In genomic region chr1:230097370-230097769, GRCh38 we compare ENCODE assay signal across 33 cellular contexts.
"Had no signal": no experiment of that assay in that cellular context is flagged by ENCODE, and none has a peak within 500 bp of the region (broad histone marks: within the 10 kb centered on the region; RNA-seq: fewer than 3 reads in every experiment).

No MANE protein-coding gene starts in this region.

- H3K9me3 ChIP-seq: adrenal gland, ascending aorta, body of pancreas, breast epithelium had no signal

- FAIRE-seq: astrocyte, bronchial epithelial cell, colon had no signal

- H3K4me3 ChIP-seq: adrenal gland, ascending aorta, body of pancreas, breast epithelium, cardiac muscle cell had no signal

- H3K36me3 ChIP-seq: adrenal gland, brain microvascular endothelial cell, breast epithelium, cardiac muscle cell had no signal

- DNase-seq: activated effector memory CD4-positive, alpha-beta T cell treated with anti-CD3 and anti-CD28 coated beads, Interleukin-2, amount 50 U/mL, for 16 hours; activated effector memory CD4-positive, alpha-beta T cell treated with Interleukin-2 at 50 U/mL for 16 hours; activated gamma-delta T cell; activated gamma-delta T cell treated with Interleukin-2 at 50 U/mL for 16 hours; activated naive CD4-positive, alpha-beta T cell; activated naive CD4-positive, alpha-beta T cell treated with anti-CD3 and anti-CD28 coated beads for 36 hours; activated naive CD4-positive, alpha-beta T cell treated with anti-CD3 and anti-CD28 coated beads, Interleukin-2, amount 10 ng/mL, durations not matched to agents 7 days and 5 days; activated naive CD4-positive, alpha-beta T cell treated with anti-CD3 and anti-CD28 coated beads, Interleukin-2, amount 50 U/mL, for 16 hours; activated naive CD4-positive, alpha-beta T cell treated with Interleukin-2 at 50 U/mL for 16 hours; activated naive CD8-positive, alpha-beta T cell treated with anti-CD3 and anti-CD28 coated beads for 36 hours; activated naive CD8-positive, alpha-beta T cell treated with anti-CD3 and anti-CD28 coated beads, Interleukin-2, amount 10 ng/mL, durations not matched to agents 7 days and 5 days; activated naive CD8-positive, alpha-beta T cell treated with anti-CD3 and anti-CD28 coated beads, Interleukin-2, amount 50 U/mL, for 24 hours; activated T-cell treated with anti-CD3 and anti-CD28 coated beads, Interleukin-2, amount 50 U/mL, for 24 hours; activated T-cell treated with anti-CD3 and anti-CD28 coated beads, Interleukin-2, amount 50 U/mL, for 4 hours; activated T-cell treated with anti-CD3 and anti-CD28 coated beads, Interleukin-2, amount 50 U/mL, for 48 hours; activated T-cell treated with anti-CD3 and anti-CD28 coated beads, Interleukin-2, amount 50 U/mL, for 72 hours; adrenal gland; amniotic stem cell; anterior cingulate cortex; aorta; body of pancreas; brain microvascular endothelial cell; caudate nucleus; central memory CD4-positive, alpha-beta T cell; cerebellar nuclear complex had no signal

- ATAC-seq: activated naive CD4-positive, alpha-beta T cell treated with anti-CD3 and anti-CD28 coated beads, Interleukin-2, amount 50 U/mL, for 72 hours; activated naive CD8-positive, alpha-beta T cell treated with anti-CD3 and anti-CD28 coated beads, Interleukin-2, amount 50 U/mL, for 24 hours; activated T-cell treated with anti-CD3 and anti-CD28 coated beads, Interleukin-2, amount 50 U/mL, for 4 hours; activated T-cell treated with anti-CD3 and anti-CD28 coated beads, Interleukin-2, amount 50 U/mL, for 72 hours; activated T-helper 17 cell treated with anti-CD3 and anti-CD28 coated beads, Interleukin-2, amount 50 U/mL, for 72 hours; body of pancreas had no signal

- H3K4me1 ChIP-seq: breast epithelium had no signal

- H3K27ac ChIP-seq: adrenal gland, ascending aorta, body of pancreas, brain microvascular endothelial cell, breast epithelium, cardiac muscle cell had no signal

- H3K27me3 ChIP-seq: adrenal gland, ascending aorta, body of pancreas, brain microvascular endothelial cell, breast epithelium, cardiac muscle cell had no signal
